9 cellular contexts compared by ENCODE assay signal in genomic region chr6:74574794-74575193, GRCh38.
DNase-seq lines count a peak whose midpoint lies in the region; ATAC-seq and TF ChIP-seq lines count a peak whose summit lies in the region.
"Had no signal": no experiment of that assay in that cellular context is flagged by ENCODE, and none has a peak within 500 bp of the region (broad histone marks: within the 10 kb centered on the region; RNA-seq: fewer than 3 reads in every experiment).

No MANE protein-coding gene starts in this region.

- no peak overlapping the region for H3K27ac Mint-ChIP-seq in brain
- H3K27ac Mint-ChIP-seq in activated CD8-positive, alpha-beta memory T cell treated with anti-CD3 and anti-CD28 coated beads, Interleukin-2, amount 10 ng/mL, durations not matched to agents 7 days and 5 days: no peak overlapping the region
- H3K27ac Mint-ChIP-seq: activated naive CD8-positive, alpha-beta T cell had no signal

- H3K79me2 ChIP-seq in osteoblast (ENCODE audit: insufficient read depth, low read length): no peaks in the 10 kb centered on the region

- no peaks in the 10 kb centered on the region for H3K36me3 Mint-ChIP-seq in brain
- H3K36me3 Mint-ChIP-seq in activated CD8-positive, alpha-beta memory T cell treated with anti-CD3 and anti-CD28 coated beads, Interleukin-2, amount 10 ng/mL, durations not matched to agents 7 days and 5 days: no peaks in the 10 kb centered on the region
- H3K36me3 Mint-ChIP-seq: activated naive CD8-positive, alpha-beta T cell had no signal

- no peaks in the 10 kb centered on the region for H4K20me1 ChIP-seq in osteoblast (ENCODE audit: insufficient read depth, low read length)

- CTCF ChIA-PET in activated CD8-positive, alpha-beta memory T cell treated with anti-CD3 and anti-CD28 coated beads, Interleukin-2, amount 10 ng/mL, durations not matched to agents 7 days and 5 days (lab: Charles Lee): no interaction called here

- H3K4me3 ChIP-seq in right cardiac atrium (ENCODE audit: low read length): no peak overlapping the region
- H3K4me3 ChIP-seq in osteoblast (ENCODE audit: insufficient read depth, low read length): no peak overlapping the region

- no peaks in the 10 kb centered on the region for H3K9me3 Mint-ChIP-seq in brain
- H3K9me3 Mint-ChIP-seq in activated CD8-positive, alpha-beta memory T cell treated with anti-CD3 and anti-CD28 coated beads, Interleukin-2, amount 10 ng/mL, durations not matched to agents 7 days and 5 days (ENCODE audit: low read depth): no peaks in the 10 kb centered on the region

- ATAC-seq in left ventricle myocardium superior (peak; percentile 47), right cardiac atrium (no peak)
- ATAC-seq in activated CD8-positive, alpha-beta memory T cell treated with anti-CD3 and anti-CD28 coated beads, Interleukin-2, amount 10 ng/mL, durations not matched to agents 7 days and 5 days: no peak

- H3K27me3 Mint-ChIP-seq in brain: peaks cover 6% of the 10 kb centered on the region
- no peaks in the 10 kb centered on the region for H3K27me3 Mint-ChIP-seq in activated CD8-positive, alpha-beta memory T cell treated with anti-CD3 and anti-CD28 coated beads, Interleukin-2, amount 10 ng/mL, durations not matched to agents 7 days and 5 days
- H3K27me3 Mint-ChIP-seq: activated naive CD8-positive, alpha-beta T cell had no signal

- H3K4me2 ChIP-seq in osteoblast (ENCODE audit: insufficient read depth, low read length): no peak overlapping the region

- H3K9me3 ChIP-seq in right cardiac atrium (ENCODE audit: control insufficient read depth, low read length) (no peaks in the 10 kb centered on the region), osteoblast (ENCODE audit: low read depth, low read length) (no peaks in the 10 kb centered on the region)

- no peaks in the 10 kb centered on the region for H3K4me1 ChIP-seq in right cardiac atrium (ENCODE audit: control insufficient read depth, insufficient read depth, low read length)
- peaks cover 20% of the 10 kb centered on the region for H3K4me1 ChIP-seq in osteoblast (ENCODE audit: insufficient read depth, low read length)

- peaks cover 19% of the 10 kb centered on the region for H3K4me1 Mint-ChIP-seq in brain
- H3K4me1 Mint-ChIP-seq in activated CD8-positive, alpha-beta memory T cell treated with anti-CD3 and anti-CD28 coated beads, Interleukin-2, amount 10 ng/mL, durations not matched to agents 7 days and 5 days: no peaks in the 10 kb centered on the region

- H3K27me3 ChIP-seq in right cardiac atrium (ENCODE audit: control insufficient read depth, insufficient read depth) (no peaks in the 10 kb centered on the region), osteoblast (ENCODE audit: insufficient read depth, low read length) (no peaks in the 10 kb centered on the region)

- no peak overlapping the region for H3K4me3 Mint-ChIP-seq in brain
- no peak overlapping the region for H3K4me3 Mint-ChIP-seq in activated CD8-positive, alpha-beta memory T cell treated with anti-CD3 and anti-CD28 coated beads, Interleukin-2, amount 10 ng/mL, durations not matched to agents 7 days and 5 days
- H3K4me3 Mint-ChIP-seq: activated naive CD8-positive, alpha-beta T cell had no signal

- no peak overlapping the region for H2AFZ ChIP-seq in osteoblast (ENCODE audit: low read length)

- WGBS in right cardiac atrium: 33% methylated on average over 5 of the region's 5 CpGs

- H3K27ac ChIP-seq in right cardiac atrium (ENCODE audit: low read length) (no peak overlapping the region), osteoblast (ENCODE audit: low read depth, low read length) (no peak overlapping the region)

- DNase-seq in left ventricle myocardium superior: no peak
- no peak for DNase-seq in right cardiac atrium
- no peak for DNase-seq in osteoblast (ENCODE audit: insufficient read length, low spot score, missing footprints)
- no peak for DNase-seq in GM19240 (ENCODE audit: insufficient read length, low spot score)
- DNase-seq in activated CD8-positive, alpha-beta memory T cell treated with anti-CD3 and anti-CD28 coated beads, Interleukin-2, amount 10 ng/mL, durations not matched to agents 7 days and 5 days: no peak
- no peak for DNase-seq in ureter (ENCODE audit: low spot score)

- H3K36me3 ChIP-seq in osteoblast (ENCODE audit: insufficient read depth, low read length): no peaks in the 10 kb centered on the region

- intact Hi-C loops in left ventricle myocardium superior (cut with micrococcal nuclease) (no loop called here), right cardiac atrium (cut with DNase I) (no loop called here)

- peak; percentile 42 for TF ChIP-seq CTCF in LNCAP (IDR thresholded peaks at IDR 0.05)
- peak; percentile 32 to 71 for TF ChIP-seq CTCF in brain (conservative IDR thresholded peaks at IDR 0.05)
- peak; percentile 43 for TF ChIP-seq CTCF in osteoblast (IDR thresholded peaks at IDR 0.05; ENCODE audit: extremely low read depth, low read depth, low read length)
